8 cellular contexts compared by ENCODE assay signal in genomic region chr9:36258170-36258988, GRCh38. TPM values are rescaled to one million over a fixed set of nuclear protein-coding genes. Genes with fewer than 3 reads are reported as not detected.
DNase-seq lines count a peak whose midpoint lies in the region; ATAC-seq and TF ChIP-seq lines count a peak whose summit lies in the region.

Gene GNE, minus strand, starts transcription at chr9:36258448. Its CDS starts 9,093 bp downstream, at chr9:36249355.

- peak within 1 kb of the TSS; percentile 63 for H3K4me3 ChIP-seq in fibroblast of pulmonary artery (replicated peaks; ENCODE audit: low read depth, low read length)

- no peaks in the 10 kb centered on the region for H3K9me3 Mint-ChIP-seq in natural killer cell treated with Interleukin-12 subunit alpha and Interleukin-12 subunit beta and Interleukin-15 and Interleukin-18, amount 100 ng/mL, for 72 hours

- H3K36me3 Mint-ChIP-seq in natural killer cell treated with Interleukin-12 subunit alpha and Interleukin-12 subunit beta and Interleukin-15 and Interleukin-18, amount 100 ng/mL, for 72 hours = no peaks in the 10 kb centered on the region

- peak; percentile 95 for DNase-seq in DMS53 (lab: John Stamatoyannopoulos, UW)
- DNase-seq in KG1 (lab: John Stamatoyannopoulos, UW) = peak; percentile 92
- DNase-seq in activated effector memory CD4-positive, alpha-beta T cell treated with anti-CD3 and anti-CD28 coated beads, Interleukin-2, amount 50 U/mL, for 16 hours = peak; percentile 99
- peak; percentile 96 for DNase-seq in fibroblast of pulmonary artery (ENCODE audit: low read depth)
- DNase-seq in natural killer cell treated with Interleukin-12 subunit alpha and Interleukin-12 subunit beta and Interleukin-15 and Interleukin-18, amount 100 ng/mL, for 72 hours (ENCODE audit: low spot score) = peak; percentile 99
- peak; percentile 98 for DNase-seq in stimulated activated naive CD4-positive, alpha-beta T cell treated with Interleukin-2 at 50 U/mL for 16 hours (lab: John Stamatoyannopoulos, UW)

- H3K4me1 Mint-ChIP-seq in natural killer cell treated with Interleukin-12 subunit alpha and Interleukin-12 subunit beta and Interleukin-15 and Interleukin-18, amount 100 ng/mL, for 72 hours (ENCODE audit: low read depth in 2 of 2) = peaks cover 0 to 7% of the 10 kb centered on the region in 2 donors

- peak; percentile 88 for ATAC-seq in GM21723 (IDR thresholded peaks at IDR 0.05; ENCODE audit: unreplicated experiment)
- ATAC-seq in natural killer cell treated with Interleukin-12 subunit alpha and Interleukin-12 subunit beta and Interleukin-15 and Interleukin-18, amount 100 ng/mL, for 72 hours = peak; percentile 94

- peak; percentile 98 for TF ChIP-seq POLR2A in Raji (IDR thresholded peaks at IDR 0.05; ENCODE audit: insufficient read depth, low read depth, low read length)

- peak within 1 kb of the TSS; percentile 96 for H3K4me3 Mint-ChIP-seq in natural killer cell treated with Interleukin-12 subunit alpha and Interleukin-12 subunit beta and Interleukin-15 and Interleukin-18, amount 100 ng/mL, for 72 hours

- no peaks in the 10 kb centered on the region for H3K27me3 Mint-ChIP-seq in natural killer cell treated with Interleukin-12 subunit alpha and Interleukin-12 subunit beta and Interleukin-15 and Interleukin-18, amount 100 ng/mL, for 72 hours

- peak within 1 kb of the TSS; percentile 84 to 95 for H3K27ac Mint-ChIP-seq in natural killer cell treated with Interleukin-12 subunit alpha and Interleukin-12 subunit beta and Interleukin-15 and Interleukin-18, amount 100 ng/mL, for 72 hours

- no peak for TF ChIP-seq CTCF in fibroblast of pulmonary artery (IDR thresholded peaks at IDR 0.05; ENCODE audit: low read length, missing control alignments)

RNA-seq across cellular contexts. Expression of gene GNE, which starts in this region (rescaled TPM):
- total RNA-seq in natural killer cell treated with Interleukin-12 subunit alpha and Interleukin-12 subunit beta and Interleukin-15 and Interleukin-18, amount 100 ng/mL, for 72 hours = 10 to 100 TPM; 22.9 to 23.3 TPM

Comparison
In these comparisons a context has a peak if more than half of its experiments do, and no peak if none do; other contexts are left out.
1. Peak in every context shown above with its lines: DNase-seq, ATAC-seq and H3K4me3 ChIP-seq.